In genomic region chr4:67521506-67521905, GRCh38 we compare ENCODE assay signal across 15 cellular contexts. TPM values are rescaled to one million over a fixed set of nuclear protein-coding genes. Genes with fewer than 3 reads are reported as not detected.
DNase-seq lines count a peak whose midpoint lies in the region; ATAC-seq and TF ChIP-seq lines count a peak whose summit lies in the region.
"Had no signal": no experiment of that assay in that cellular context is flagged by ENCODE, and none has a peak within 500 bp of the region (broad histone marks: within the 10 kb centered on the region; RNA-seq: fewer than 3 reads in every experiment).

No MANE protein-coding gene starts in this region.

- no peak overlapping the region for H4K91ac ChIP-seq in mesenchymal stem cell (ENCODE audit: low read length)

- no peak for DNase-seq in activated T-cell treated with anti-CD3 and anti-CD28 coated beads, Interleukin-2, amount 50 U/mL, for 24 hours
- no peak for DNase-seq in activated T-cell treated with anti-CD3 and anti-CD28 coated beads, Interleukin-2, amount 50 U/mL, for 1 hour
- DNase-seq in mesenchymal stem cell (peak; percentile 5), foreskin fibroblast (no peak), sigmoid colon (no peak)
- DNase-seq: activated B cell treated with CpG ODN at 0.5 μM for 24 hours; Calu3; NCI-H2029 treated with DMSO at 0.1 percent for 48 hours; stimulated activated CD4-positive, alpha-beta T cell treated with anti-CD3 and anti-CD28 coated beads, Interleukin-12 subunit alpha, Interleukin-12 subunit beta, amount 100 ng/mL, for 4 hours had no signal

- H3K4me1 ChIP-seq in mesenchymal stem cell (ENCODE audit: control insufficient read depth, insufficient read depth, low read depth, low read length) (no peaks in the 10 kb centered on the region), sigmoid colon (peaks cover 0 to 13% (median 9%) of the 10 kb centered on the region in 4 donors)

- no peak overlapping the region for H2BK12ac ChIP-seq in mesenchymal stem cell (ENCODE audit: low read length in 2 of 2)

- H3K9me3 ChIP-seq in mesenchymal stem cell (ENCODE audit: control insufficient read depth, low read length) (no peaks in the 10 kb centered on the region), sigmoid colon (no peaks in the 10 kb centered on the region)
- H3K9me3 ChIP-seq: SJSA1 had no signal

- intact Hi-C loops in sigmoid colon (cut with DNase I), result no loop called here

- H3K4me3 ChIP-seq in mesenchymal stem cell (ENCODE audit: insufficient read depth in 1 of 2, low read depth in 1 of 2, low read length in 2 of 2) (no peak overlapping the region), foreskin fibroblast (ENCODE audit: low read depth in 1 of 2, low read length in 2 of 2) (no peak overlapping the region), sigmoid colon (no peak overlapping the region)
- H3K4me3 ChIP-seq: coronary artery, SJSA1 had no signal

- H2BK15ac ChIP-seq in mesenchymal stem cell (ENCODE audit: low read depth, poor library complexity, severe bottlenecking), result no peak overlapping the region

- TF ChIP-seq POLR2A in sigmoid colon (IDR thresholded peaks at IDR 0.05), result no peak

- H3K4me3 Mint-ChIP-seq in activated T-cell treated with anti-CD3 and anti-CD28 coated beads, Interleukin-2, amount 50 U/mL, for 24 hours, result no peak overlapping the region
- H3K4me3 Mint-ChIP-seq: activated B cell treated with CpG ODN at 0.5 μM for 24 hours had no signal

- no peak overlapping the region for H4K8ac ChIP-seq in mesenchymal stem cell (ENCODE audit: low read length)

- peaks cover 6 to 45% of the 10 kb centered on the region in 2 experiments for H3K36me3 ChIP-seq in mesenchymal stem cell (ENCODE audit: control insufficient read depth in 1 of 2, insufficient read depth in 2 of 2, low read depth in 1 of 2, low read length in 2 of 2)
- H3K36me3 ChIP-seq in sigmoid colon, result peaks cover 0 to 22% (median 6%) of the 10 kb centered on the region in 4 donors

- no peak overlapping the region for H3K18ac ChIP-seq in mesenchymal stem cell (ENCODE audit: low read depth in 1 of 2, low read length in 2 of 2)

- no peak overlapping the region for H2BK120ac ChIP-seq in mesenchymal stem cell (ENCODE audit: low read depth, low read length)

- no peak for TF ChIP-seq EP300 in sigmoid colon (IDR thresholded peaks at IDR 0.05)

- H3K27me3 ChIP-seq in mesenchymal stem cell (ENCODE audit: control insufficient read depth in 1 of 2, insufficient read depth in 1 of 2, low read length in 2 of 2) (no peaks in the 10 kb centered on the region), sigmoid colon (no peaks in the 10 kb centered on the region)

- H3K27me3 Mint-ChIP-seq in activated T-cell treated with anti-CD3 and anti-CD28 coated beads, Interleukin-2, amount 50 U/mL, for 24 hours, result no peaks in the 10 kb centered on the region
- H3K27me3 Mint-ChIP-seq: activated B cell treated with CpG ODN at 0.5 μM for 24 hours had no signal

- H3K4ac ChIP-seq in mesenchymal stem cell (ENCODE audit: low read depth in 1 of 2, low read length in 2 of 2), result no peak overlapping the region

- no peak overlapping the region for H3K9ac ChIP-seq in mesenchymal stem cell (ENCODE audit: low read length)

- TF ChIP-seq CTCF in foreskin fibroblast (IDR thresholded peaks at IDR 0.05; ENCODE audit: low read depth, low read length), result no peak
- no peak for TF ChIP-seq CTCF in sigmoid colon (IDR thresholded peaks at IDR 0.05)

- H3K36me3 Mint-ChIP-seq in activated T-cell treated with anti-CD3 and anti-CD28 coated beads, Interleukin-2, amount 50 U/mL, for 24 hours (ENCODE audit: low read depth), result peaks cover 78% of the 10 kb centered on the region

- peaks cover 61% of the 10 kb centered on the region for H3K4me1 Mint-ChIP-seq in activated T-cell treated with anti-CD3 and anti-CD28 coated beads, Interleukin-2, amount 50 U/mL, for 24 hours (ENCODE audit: low read depth)

- no peak overlapping the region for H2AFZ ChIP-seq in mesenchymal stem cell (ENCODE audit: low read depth, low read length)

- H3K23ac ChIP-seq in mesenchymal stem cell (ENCODE audit: low read length in 2 of 2), result no peak overlapping the region

- H3K27ac Mint-ChIP-seq in activated T-cell treated with anti-CD3 and anti-CD28 coated beads, Interleukin-2, amount 50 U/mL, for 24 hours, result peak overlapping the region; percentile 49

- peak; percentile 88 for ATAC-seq in HG02610 (IDR thresholded peaks at IDR 0.05; ENCODE audit: unreplicated experiment)
- ATAC-seq in HG03439 (IDR thresholded peaks at IDR 0.05; ENCODE audit: unreplicated experiment), result peak; percentile 94
- ATAC-seq in HG02981 (IDR thresholded peaks at IDR 0.05; ENCODE audit: unreplicated experiment), result no peak

- no peak overlapping the region for H3K14ac ChIP-seq in mesenchymal stem cell (ENCODE audit: low read length in 2 of 2)

- no peak overlapping the region for H2BK5ac ChIP-seq in mesenchymal stem cell (ENCODE audit: low read depth, low read length, poor library complexity, severe bottlenecking)

- no peaks in the 10 kb centered on the region for H3K9me3 Mint-ChIP-seq in activated T-cell treated with anti-CD3 and anti-CD28 coated beads, Interleukin-2, amount 50 U/mL, for 24 hours
- H3K9me3 Mint-ChIP-seq: activated B cell treated with CpG ODN at 0.5 μM for 24 hours had no signal

- peaks cover 18% of the 10 kb centered on the region for H3K79me1 ChIP-seq in mesenchymal stem cell (replicated peaks; ENCODE audit: low read length, poor library complexity, severe bottlenecking)

- no peak overlapping the region for H3K27ac ChIP-seq in mesenchymal stem cell (ENCODE audit: low read length, poor library complexity, severe bottlenecking)
- no peak overlapping the region for H3K27ac ChIP-seq in sigmoid colon
- H3K27ac ChIP-seq: coronary artery, SJSA1 had no signal

- no peak overlapping the region for H2AK5ac ChIP-seq in mesenchymal stem cell (ENCODE audit: low read length, severe bottlenecking)

- no CpG with 5 or more reads among the region's 1 CpG for WGBS in mesenchymal stem cell
- WGBS in sigmoid colon, 2 donors, result 90 to 92% methylated on average over 1 of the region's 1 CpG

- H3K4me2 ChIP-seq in mesenchymal stem cell (ENCODE audit: low read length, poor library complexity, severe bottlenecking), result no peak overlapping the region

RNA-seq across cellular contexts. Expression of gene CENPC, which starts 23.8 kb away (rescaled TPM):
- 6.0 TPM for polyA plus RNA-seq in mesenchymal stem cell (2013, experiment 1 of 2)
- polyA plus RNA-seq in mesenchymal stem cell (2013, experiment 2 of 2), result 6.6 TPM
- 10 to 100 TPM; 20.6 to 30.0 (median 25.9) TPM for total RNA-seq in sigmoid colon
- 1 to 10 TPM; 4.9 to 7.8 (median 6.6) TPM for polyA plus RNA-seq in sigmoid colon

RNA-seq across cellular contexts. Expression of gene STAP1, which starts 37.0 kb away (rescaled TPM):
- polyA plus RNA-seq in mesenchymal stem cell (2013, experiment 1 of 2), result not detected
- not detected for polyA plus RNA-seq in mesenchymal stem cell (2013, experiment 2 of 2)
- total RNA-seq in sigmoid colon, result not detected
- polyA plus RNA-seq in sigmoid colon, result 1 to 10 TPM in 2 of 3 donors, not detected in 1; 2.4 to 9.4 TPM
- total RNA-seq: Calu3, fibroblast of lung, SJSA1 had no signal
- polyA plus RNA-seq: fibroblast of lung had no signal
